Comparison of ENCODE assay signal across 8 cellular contexts in the genomic region with DNA sequence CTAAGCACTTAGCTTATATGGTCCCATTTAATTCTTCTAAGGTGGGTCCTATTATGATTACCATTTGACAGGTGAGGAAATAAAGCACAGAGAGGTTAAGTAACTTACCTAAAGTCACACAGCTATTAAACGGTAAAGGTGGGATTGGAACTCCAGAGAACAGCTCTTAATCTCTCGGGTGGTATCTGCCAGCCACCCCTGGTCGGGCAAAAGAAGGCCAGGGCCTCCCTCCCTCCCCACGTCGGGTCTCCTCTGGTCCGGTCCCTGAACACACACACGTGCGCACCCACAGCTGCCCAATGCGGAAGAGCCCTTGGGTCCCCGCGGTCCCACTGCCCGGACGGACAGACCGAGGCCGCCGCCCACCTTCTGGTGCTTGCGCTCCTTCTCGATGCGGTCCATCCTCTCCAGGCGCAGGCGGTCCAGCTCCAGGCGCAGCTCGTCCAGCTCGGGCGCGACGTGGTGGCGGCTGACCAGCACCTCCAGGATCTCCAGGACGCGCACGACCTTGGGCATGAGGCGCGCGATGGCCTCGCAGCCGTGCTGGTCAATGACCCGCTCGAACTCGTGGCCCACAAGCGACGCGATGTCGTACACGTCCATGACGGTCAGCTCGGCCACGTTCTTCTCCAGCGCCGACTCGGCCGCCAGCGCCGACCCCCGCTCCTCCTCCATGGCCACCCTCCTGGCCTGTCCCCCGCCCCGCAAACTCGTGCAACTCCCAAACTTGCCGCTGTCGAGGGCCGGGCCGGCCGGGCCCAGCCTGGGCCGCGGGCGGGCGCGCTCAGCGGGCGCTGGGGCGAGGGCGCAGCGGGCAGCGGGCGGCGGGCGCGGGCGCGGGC. TPM values are rescaled to one million over a fixed set of nuclear protein-coding genes. Genes with fewer than 3 reads are reported as not detected.
A peak's percentile ranks its signal among the peaks of the same experiment; 100 is the strongest.
DNase-seq lines count a peak whose midpoint lies in the region; ATAC-seq and TF ChIP-seq lines count a peak whose summit lies in the region.

No MANE protein-coding gene starts in this region.

- ATAC-seq in activated T-helper 17 cell treated with anti-CD3 and anti-CD28 coated beads, Interleukin-2, amount 50 U/mL, for 72 hours (replicated peaks), result peak; percentile 60
- ATAC-seq in GM18517 (IDR thresholded peaks at IDR 0.05; ENCODE audit: unreplicated experiment), result no peak

- H3K9me3 Mint-ChIP-seq in activated T-helper 17 cell treated with anti-CD3 and anti-CD28 coated beads, Interleukin-2, amount 50 U/mL, for 72 hours, result no peaks in the 10 kb centered on the region
- peaks cover 5% of the 10 kb centered on the region for H3K9me3 Mint-ChIP-seq in nephron progenitor cell

- H3K27ac ChIP-seq in HUES6 (ENCODE audit: low read depth, low read length), result no peak overlapping the region

- peak overlapping the region; percentile 78 for H3K9ac ChIP-seq in HUES6 (ENCODE audit: low read length)

- no peaks in the 10 kb centered on the region for H3K36me3 Mint-ChIP-seq in activated T-helper 17 cell treated with anti-CD3 and anti-CD28 coated beads, Interleukin-2, amount 50 U/mL, for 72 hours (ENCODE audit: low read depth)
- H3K36me3 Mint-ChIP-seq in nephron progenitor cell (ENCODE audit: low read depth), result peaks cover 19% of the 10 kb centered on the region

- TF ChIP-seq CTCF in nephron progenitor cell (IDR thresholded peaks at IDR 0.05), result no peak

- peak overlapping the region; percentile 85 for H3K4me3 ChIP-seq in HUES6 (ENCODE audit: low read depth, low read length)

- H3K4me3 Mint-ChIP-seq in activated T-helper 17 cell treated with anti-CD3 and anti-CD28 coated beads, Interleukin-2, amount 50 U/mL, for 72 hours, result peak overlapping the region; percentile 77
- peak overlapping the region; percentile 88 for H3K4me3 Mint-ChIP-seq in nephron progenitor cell

- H3K27me3 Mint-ChIP-seq in activated T-helper 17 cell treated with anti-CD3 and anti-CD28 coated beads, Interleukin-2, amount 50 U/mL, for 72 hours, result no peaks in the 10 kb centered on the region
- peaks cover 4% of the 10 kb centered on the region for H3K27me3 Mint-ChIP-seq in nephron progenitor cell (ENCODE audit: low read depth, poor library complexity)

- H3K9me3 ChIP-seq in HUES6 (ENCODE audit: control insufficient read depth, insufficient read depth, low read depth, low read length), result no peaks in the 10 kb centered on the region

- peak overlapping the region; percentile 74 for H3K27ac Mint-ChIP-seq in activated T-helper 17 cell treated with anti-CD3 and anti-CD28 coated beads, Interleukin-2, amount 50 U/mL, for 72 hours
- peak overlapping the region; percentile 79 for H3K27ac Mint-ChIP-seq in nephron progenitor cell

- H3K4me1 ChIP-seq in HUES6 (ENCODE audit: control insufficient read depth, insufficient read depth, low read length), result no peaks in the 10 kb centered on the region

- H3K27me3 ChIP-seq in HUES6 (ENCODE audit: control insufficient read depth, insufficient read depth, low read length), result no peaks in the 10 kb centered on the region

- peak; percentile 55 for DNase-seq in ELF-1 (ENCODE audit: low read depth, low spot score)
- peak; percentile 32 for DNase-seq in foreskin melanocyte
- DNase-seq in nephron progenitor cell, result peak; percentile 75
- DNase-seq in NCI-H1930 (lab: John Stamatoyannopoulos, UW), result no peak
- no peak for DNase-seq in AML-193 (lab: John Stamatoyannopoulos, UW)

- peaks cover 12% of the 10 kb centered on the region for H3K4me1 Mint-ChIP-seq in activated T-helper 17 cell treated with anti-CD3 and anti-CD28 coated beads, Interleukin-2, amount 50 U/mL, for 72 hours
- H3K4me1 Mint-ChIP-seq in nephron progenitor cell, result peaks cover 40% of the 10 kb centered on the region

- H3K36me3 ChIP-seq in HUES6 (ENCODE audit: control insufficient read depth, insufficient read depth, low read length), result peaks cover 13% of the 10 kb centered on the region

RNA-seq across cellular contexts. Expression of gene RILPL1, which starts 0.5 kb away (rescaled TPM):
- 1 to 10 TPM; 3.2 to 3.5 TPM for total RNA-seq in activated T-helper 17 cell treated with anti-CD3 and anti-CD28 coated beads, Interleukin-2, amount 50 U/mL, for 72 hours

RNA-seq across cellular contexts. Expression of gene TMED2, which starts 51.3 kb away (rescaled TPM):
- total RNA-seq in activated T-helper 17 cell treated with anti-CD3 and anti-CD28 coated beads, Interleukin-2, amount 50 U/mL, for 72 hours, result 100 to 1,000 TPM; 107 to 177 TPM

Comparison
In these comparisons a context has a peak if more than half of its experiments do, and no peak if none do; other contexts are left out.
1. DNase-seq: peak in ELF-1 (single experiment), foreskin melanocyte (single experiment) and nephron progenitor cell (single experiment); none in NCI-H1930 (0 of 2) and AML-193 (0 of 2).